1 cellular context compared by ENCODE assay signal in genomic region chr11:75554258-75555022, GRCh38.
TF ChIP-seq lines count a peak whose summit lies in the region.

No MANE protein-coding gene starts in this region.

TF ChIP-seq in IMR-90, 13 proteins besides CTCF, POLR2A, EP300 and RAD21 (continued from another document):
- TF ChIP-seq FOS (IDR thresholded peaks at IDR 0.05; ENCODE audit: low read depth, low read length) (peak; percentile 55; the same call in 1 of the 2 replicates), CEBPB (IDR thresholded peaks at IDR 0.05; ENCODE audit: low read depth, low read length) (peak; percentile 90), CHD1 (IDR thresholded peaks at IDR 0.05; ENCODE audit: low read depth, low read length) (no peak), BHLHE40 (IDR thresholded peaks at IDR 0.05; ENCODE audit: low read depth, low read length) (peak; percentile 51; the same call in 1 of the 2 replicates), NFE2L2 (IDR thresholded peaks at IDR 0.05; ENCODE audit: low read depth, low read length) (peak; percentile 7; the same call in 1 of the 2 replicates), MAFK (IDR thresholded peaks at IDR 0.05; ENCODE audit: low read depth, low read length) (no peak; the same call in 1 of the 2 replicates), MXI1 (IDR thresholded peaks at IDR 0.05; ENCODE audit: borderline replicate concordance, low read depth, low read length) (peak; percentile 85), RCOR1 (IDR thresholded peaks at IDR 0.05; ENCODE audit: insufficient replicate concordance, low read length) (peak; percentile 89), SMC3 (IDR thresholded peaks at IDR 0.05; ENCODE audit: low read depth, low read length) (no peak)
- TF ChIP-seq, protein P1, sequence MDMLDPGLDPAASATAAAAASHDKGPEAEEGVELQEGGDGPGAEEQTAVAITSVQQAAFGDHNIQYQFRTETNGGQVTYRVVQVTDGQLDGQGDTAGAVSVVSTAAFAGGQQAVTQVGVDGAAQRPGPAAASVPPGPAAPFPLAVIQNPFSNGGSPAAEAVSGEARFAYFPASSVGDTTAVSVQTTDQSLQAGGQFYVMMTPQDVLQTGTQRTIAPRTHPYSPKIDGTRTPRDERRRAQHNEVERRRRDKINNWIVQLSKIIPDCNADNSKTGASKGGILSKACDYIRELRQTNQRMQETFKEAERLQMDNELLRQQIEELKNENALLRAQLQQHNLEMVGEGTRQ (IDR thresholded peaks at IDR 0.05; ENCODE audit: low read depth, low read length) = peak; percentile 34; the same call in 1 of the 2 replicates
